ENCODE assay signal across 1 cellular context in genomic region chr17:64326030-64326419, GRCh38.
TF ChIP-seq lines count a peak whose summit lies in the region.

No MANE protein-coding gene starts in this region.

TF ChIP-seq in HepG2, 621 proteins besides CTCF, POLR2A, EP300 and RAD21 (continued from another document and continues in another):
- TF ChIP-seq, protein P1, sequence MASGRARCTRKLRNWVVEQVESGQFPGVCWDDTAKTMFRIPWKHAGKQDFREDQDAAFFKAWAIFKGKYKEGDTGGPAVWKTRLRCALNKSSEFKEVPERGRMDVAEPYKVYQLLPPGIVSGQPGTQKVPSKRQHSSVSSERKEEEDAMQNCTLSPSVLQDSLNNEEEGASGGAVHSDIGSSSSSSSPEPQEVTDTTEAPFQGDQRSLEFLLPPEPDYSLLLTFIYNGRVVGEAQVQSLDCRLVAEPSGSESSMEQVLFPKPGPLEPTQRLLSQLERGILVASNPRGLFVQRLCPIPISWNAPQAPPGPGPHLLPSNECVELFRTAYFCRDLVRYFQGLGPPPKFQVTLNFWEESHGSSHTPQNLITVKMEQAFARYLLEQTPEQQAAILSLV (CRISPR knock-in tag; IDR thresholded peaks at IDR 0.05; ENCODE audit: borderline replicate concordance): no peak
- TF ChIP-seq AGO1 (IDR thresholded peaks at IDR 0.05; ENCODE audit: low read depth, low read length, poor library complexity, severe bottlenecking) (no peak), ZNF232 (CRISPR knock-in tag; IDR thresholded peaks at IDR 0.05; ENCODE audit: borderline replicate concordance) (0 out of 2 replicates have a peak, but pooled peaks have one; percentile 19), BRD4 (CRISPR knock-in tag; IDR thresholded peaks at IDR 0.05) (no peak), ZNF597 (CRISPR knock-in tag; IDR thresholded peaks at IDR 0.05) (no peak), MAX (IDR thresholded peaks at IDR 0.05) (0 out of 2 replicates have a peak, but pooled peaks have one; percentile 7), ZNF407 (CRISPR knock-in tag; IDR thresholded peaks at IDR 0.05; ENCODE audit: not compliant biosample characterization) (no peak), MYC (CRISPR knock-in tag; IDR thresholded peaks at IDR 0.05; ENCODE audit: borderline replicate concordance) (0 out of 2 replicates have a peak, but pooled peaks have one; percentile 36), FOSL2 (CRISPR knock-in tag; IDR thresholded peaks at IDR 0.05) (no peak), ZNF333 (CRISPR knock-in tag; IDR thresholded peaks at IDR 0.05; ENCODE audit: borderline replicate concordance) (peak; percentile 53; the same call in 1 of the 2 replicates), ZNF414 (CRISPR knock-in tag; IDR thresholded peaks at IDR 0.05) (no peak), ZNF562 (CRISPR knock-in tag; IDR thresholded peaks at IDR 0.05; ENCODE audit: borderline replicate concordance) (no peak), RERE (CRISPR knock-in tag; IDR thresholded peaks at IDR 0.05; ENCODE audit: low read depth) (no peak), HMGA1 (CRISPR knock-in tag; conservative IDR thresholded peaks at IDR 0.05) (no peak), GATA4 (IDR thresholded peaks at IDR 0.05; ENCODE audit: borderline replicate concordance, low read depth) (no peak), NFYB (CRISPR knock-in tag; IDR thresholded peaks at IDR 0.05) (no peak), DNMT1 (CRISPR knock-in tag; IDR thresholded peaks at IDR 0.05) (no peak), HNRNPLL (IDR thresholded peaks at IDR 0.05; ENCODE audit: low read depth, low read length, poor library complexity, severe bottlenecking) (no peak), LCORL (IDR thresholded peaks at IDR 0.05) (no peak), LCORL (CRISPR knock-in tag; IDR thresholded peaks at IDR 0.05) (0 out of 2 replicates have a peak, but pooled peaks have one; percentile 25), SIX4 (CRISPR knock-in tag; IDR thresholded peaks at IDR 0.05) (no peak), NFE2L1 (CRISPR knock-in tag; IDR thresholded peaks at IDR 0.05; ENCODE audit: borderline replicate concordance) (no peak), MED8 (CRISPR knock-in tag; IDR thresholded peaks at IDR 0.05; ENCODE audit: insufficient replicate concordance) (no peak), ZNF775 (CRISPR knock-in tag; IDR thresholded peaks at IDR 0.05; ENCODE audit: borderline replicate concordance) (no peak), YEATS4 (CRISPR knock-in tag; IDR thresholded peaks at IDR 0.05; ENCODE audit: borderline replicate concordance) (peak; percentile 12; the same call in 1 of the 2 replicates), ZNF543 (CRISPR knock-in tag; IDR thresholded peaks at IDR 0.05) (0 out of 2 replicates have a peak, but pooled peaks have one; percentile 4), ZKSCAN8 (CRISPR knock-in tag; IDR thresholded peaks at IDR 0.05; ENCODE audit: borderline replicate concordance) (no peak), MAF1 (CRISPR knock-in tag; IDR thresholded peaks at IDR 0.05; ENCODE audit: borderline replicate concordance) (no peak), NONO (IDR thresholded peaks at IDR 0.05) (no peak), NONO (CRISPR knock-in tag; conservative IDR thresholded peaks at IDR 0.05) (no peak)
- TF ChIP-seq, protein P2, sequence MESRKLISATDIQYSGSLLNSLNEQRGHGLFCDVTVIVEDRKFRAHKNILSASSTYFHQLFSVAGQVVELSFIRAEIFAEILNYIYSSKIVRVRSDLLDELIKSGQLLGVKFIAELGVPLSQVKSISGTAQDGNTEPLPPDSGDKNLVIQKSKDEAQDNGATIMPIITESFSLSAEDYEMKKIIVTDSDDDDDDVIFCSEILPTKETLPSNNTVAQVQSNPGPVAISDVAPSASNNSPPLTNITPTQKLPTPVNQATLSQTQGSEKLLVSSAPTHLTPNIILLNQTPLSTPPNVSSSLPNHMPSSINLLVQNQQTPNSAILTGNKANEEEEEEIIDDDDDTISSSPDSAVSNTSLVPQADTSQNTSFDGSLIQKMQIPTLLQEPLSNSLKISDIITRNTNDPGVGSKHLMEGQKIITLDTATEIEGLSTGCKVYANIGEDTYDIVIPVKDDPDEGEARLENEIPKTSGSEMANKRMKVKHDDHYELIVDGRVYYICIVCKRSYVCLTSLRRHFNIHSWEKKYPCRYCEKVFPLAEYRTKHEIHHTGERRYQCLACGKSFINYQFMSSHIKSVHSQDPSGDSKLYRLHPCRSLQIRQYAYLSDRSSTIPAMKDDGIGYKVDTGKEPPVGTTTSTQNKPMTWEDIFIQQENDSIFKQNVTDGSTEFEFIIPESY (CRISPR knock-in tag; IDR thresholded peaks at IDR 0.05): no peak
- TF ChIP-seq, protein P3, sequence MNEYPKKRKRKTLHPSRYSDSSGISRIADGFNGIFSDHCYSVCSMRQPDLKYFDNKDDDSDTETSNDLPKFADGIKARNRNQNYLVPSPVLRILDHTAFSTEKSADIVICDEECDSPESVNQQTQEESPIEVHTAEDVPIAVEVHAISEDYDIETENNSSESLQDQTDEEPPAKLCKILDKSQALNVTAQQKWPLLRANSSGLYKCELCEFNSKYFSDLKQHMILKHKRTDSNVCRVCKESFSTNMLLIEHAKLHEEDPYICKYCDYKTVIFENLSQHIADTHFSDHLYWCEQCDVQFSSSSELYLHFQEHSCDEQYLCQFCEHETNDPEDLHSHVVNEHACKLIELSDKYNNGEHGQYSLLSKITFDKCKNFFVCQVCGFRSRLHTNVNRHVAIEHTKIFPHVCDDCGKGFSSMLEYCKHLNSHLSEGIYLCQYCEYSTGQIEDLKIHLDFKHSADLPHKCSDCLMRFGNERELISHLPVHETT (CRISPR knock-in tag; conservative IDR thresholded peaks at IDR 0.05): no peak
- TF ChIP-seq, protein P4, sequence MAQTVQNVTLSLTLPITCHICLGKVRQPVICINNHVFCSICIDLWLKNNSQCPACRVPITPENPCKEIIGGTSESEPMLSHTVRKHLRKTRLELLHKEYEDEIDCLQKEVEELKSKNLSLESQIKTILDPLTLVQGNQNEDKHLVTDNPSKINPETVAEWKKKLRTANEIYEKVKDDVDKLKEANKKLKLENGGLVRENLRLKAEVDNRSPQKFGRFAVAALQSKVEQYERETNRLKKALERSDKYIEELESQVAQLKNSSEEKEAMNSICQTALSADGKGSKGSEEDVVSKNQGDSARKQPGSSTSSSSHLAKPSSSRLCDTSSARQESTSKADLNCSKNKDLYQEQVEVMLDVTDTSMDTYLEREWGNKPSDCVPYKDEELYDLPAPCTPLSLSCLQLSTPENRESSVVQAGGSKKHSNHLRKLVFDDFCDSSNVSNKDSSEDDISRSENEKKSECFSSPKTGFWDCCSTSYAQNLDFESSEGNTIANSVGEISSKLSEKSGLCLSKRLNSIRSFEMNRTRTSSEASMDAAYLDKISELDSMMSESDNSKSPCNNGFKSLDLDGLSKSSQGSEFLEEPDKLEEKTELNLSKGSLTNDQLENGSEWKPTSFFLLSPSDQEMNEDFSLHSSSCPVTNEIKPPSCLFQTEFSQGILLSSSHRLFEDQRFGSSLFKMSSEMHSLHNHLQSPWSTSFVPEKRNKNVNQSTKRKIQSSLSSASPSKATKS (CRISPR knock-in tag; IDR thresholded peaks at IDR 0.05): no peak
- TF ChIP-seq, protein P5, sequence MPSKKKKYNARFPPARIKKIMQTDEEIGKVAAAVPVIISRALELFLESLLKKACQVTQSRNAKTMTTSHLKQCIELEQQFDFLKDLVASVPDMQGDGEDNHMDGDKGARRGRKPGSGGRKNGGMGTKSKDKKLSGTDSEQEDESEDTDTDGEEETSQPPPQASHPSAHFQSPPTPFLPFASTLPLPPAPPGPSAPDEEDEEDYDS (CRISPR knock-in tag; IDR thresholded peaks at IDR 0.05): no peak
